Comparison of ENCODE assay signal across 8 cellular contexts in the genomic region with DNA sequence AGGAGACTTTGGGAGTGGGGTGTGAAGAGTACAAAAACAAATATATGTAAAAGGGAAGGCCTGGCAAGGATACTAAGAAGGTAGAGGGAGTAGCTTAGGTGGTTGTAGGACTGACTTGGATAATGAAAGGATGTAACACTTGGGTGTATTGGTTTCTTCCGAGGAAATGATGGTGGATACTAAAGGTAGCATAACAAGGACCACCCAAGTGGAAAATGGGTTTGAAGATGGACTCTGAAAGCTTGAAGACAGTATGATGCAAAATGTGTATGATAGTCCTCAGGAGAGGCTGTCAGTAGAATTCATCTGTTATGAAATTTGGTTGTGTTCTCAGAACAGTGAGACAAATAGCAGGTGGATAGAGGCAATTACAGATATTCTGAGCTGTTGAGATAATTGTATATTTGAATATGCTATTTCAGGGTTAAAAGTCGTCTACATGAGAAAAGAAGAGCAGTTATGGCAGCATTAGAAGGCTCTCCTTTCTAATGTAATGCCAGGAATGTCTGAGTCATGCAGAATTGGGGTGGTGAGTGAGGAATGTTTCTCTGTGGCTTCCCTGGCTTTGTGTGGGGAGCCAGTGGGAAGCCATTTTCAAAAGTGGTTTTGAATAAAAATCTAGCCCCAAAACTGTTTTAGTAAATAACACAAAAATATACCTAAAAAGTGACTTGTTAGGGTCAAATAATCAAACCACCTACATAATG.
DNase-seq lines count a peak whose midpoint lies in the region; ATAC-seq and TF ChIP-seq lines count a peak whose summit lies in the region.

No MANE protein-coding gene starts in this region.

- no peaks in the 10 kb centered on the region for H3K9me3 Mint-ChIP-seq in activated T-helper 2 cell treated with anti-CD3 and anti-CD28 coated beads, Interferon-gamma antibody, Interleukin-2, Interleukin-4, amounts not matched to agents 10 μg/mL and 5 μg/mL and 100 μg/mL, durations not matched to agents 14 hours and 24 hours and 36 hours

- no peak for TF ChIP-seq CTCF in dorsolateral prefrontal cortex (IDR thresholded peaks at IDR 0.05 in 54 of 56, conservative IDR thresholded peaks at IDR 0.05 in 2 of 56; ENCODE audit: low read depth in 1 of 56, partially characterized antibody in 56 of 56)

- DNase-seq in AG20443 (ENCODE audit: low spot score) (peak; percentile 87), dedifferentiated amniotic fluid mesenchymal stem cell (ENCODE audit: extremely low spot score) (peak; percentile 86), lung microvascular endothelial cell (ENCODE audit: low read depth in 2 of 2) (peak; percentile 16 to 63), dorsolateral prefrontal cortex (no peak)
- DNase-seq in activated T-cell treated with anti-CD3 and anti-CD28 coated beads, Interleukin-2, amount 50 U/mL, for 1 hour: no peak
- no peak for DNase-seq in activated T-helper 2 cell treated with anti-CD3 and anti-CD28 coated beads, Interferon-gamma antibody, Interleukin-2, Interleukin-4, amounts not matched to agents 10 μg/mL and 5 μg/mL and 100 μg/mL, durations not matched to agents 14 hours and 24 hours and 36 hours (ENCODE audit: low spot score)

- H3K4me3 ChIP-seq in dorsolateral prefrontal cortex: no peak overlapping the region

- H3K27ac Mint-ChIP-seq in activated T-helper 2 cell treated with anti-CD3 and anti-CD28 coated beads, Interferon-gamma antibody, Interleukin-2, Interleukin-4, amounts not matched to agents 10 μg/mL and 5 μg/mL and 100 μg/mL, durations not matched to agents 14 hours and 24 hours and 36 hours: no peak overlapping the region

- peaks cover 2% of the 10 kb centered on the region for H3K27me3 Mint-ChIP-seq in activated T-helper 2 cell treated with anti-CD3 and anti-CD28 coated beads, Interferon-gamma antibody, Interleukin-2, Interleukin-4, amounts not matched to agents 10 μg/mL and 5 μg/mL and 100 μg/mL, durations not matched to agents 14 hours and 24 hours and 36 hours (ENCODE audit: low read depth)

- H3K4me3 Mint-ChIP-seq in activated T-helper 2 cell treated with anti-CD3 and anti-CD28 coated beads, Interferon-gamma antibody, Interleukin-2, Interleukin-4, amounts not matched to agents 10 μg/mL and 5 μg/mL and 100 μg/mL, durations not matched to agents 14 hours and 24 hours and 36 hours (ENCODE audit: low read depth): no peak overlapping the region

- no peak for ATAC-seq in HG03442 (IDR thresholded peaks at IDR 0.05; ENCODE audit: unreplicated experiment)

- intact Hi-C loops in activated T-helper 2 cell treated with anti-CD3 and anti-CD28 coated beads, Interferon-gamma antibody, Interleukin-2, Interleukin-4, amounts not matched to agents 10 μg/mL and 5 μg/mL and 100 μg/mL, durations not matched to agents 14 hours and 24 hours and 36 hours (cut with micrococcal nuclease): no loop called here
- intact Hi-C loops in dorsolateral prefrontal cortex (cut with DNase I): no loop called here

- TF ChIP-seq RAD21 in Ishikawa (IDR thresholded peaks at IDR 0.05; ENCODE audit: low read depth): peak; percentile 14; the same call in 1 of the 2 replicates

- H3K27me3 ChIP-seq in dorsolateral prefrontal cortex: peaks cover 0 to 4% (median 0%) of the 10 kb centered on the region in 45 donors

- no peaks in the 10 kb centered on the region for H3K4me1 Mint-ChIP-seq in activated T-helper 2 cell treated with anti-CD3 and anti-CD28 coated beads, Interferon-gamma antibody, Interleukin-2, Interleukin-4, amounts not matched to agents 10 μg/mL and 5 μg/mL and 100 μg/mL, durations not matched to agents 14 hours and 24 hours and 36 hours (ENCODE audit: low read depth)

- TF ChIP-seq EP300 in Ishikawa (IDR thresholded peaks at IDR 0.05; ENCODE audit: borderline replicate concordance): peak; percentile 84

- H3K27ac ChIP-seq in dorsolateral prefrontal cortex: no peak overlapping the region

- no peaks in the 10 kb centered on the region for H3K36me3 Mint-ChIP-seq in activated T-helper 2 cell treated with anti-CD3 and anti-CD28 coated beads, Interferon-gamma antibody, Interleukin-2, Interleukin-4, amounts not matched to agents 10 μg/mL and 5 μg/mL and 100 μg/mL, durations not matched to agents 14 hours and 24 hours and 36 hours (ENCODE audit: low read depth)

TF ChIP-seq in Ishikawa, 13 proteins besides CTCF, POLR2A, EP300 and RAD21:
- no peak for TF ChIP-seq ZBTB7A (IDR thresholded peaks at IDR 0.05; ENCODE audit: low read depth)
- TF ChIP-seq, protein P1, sequence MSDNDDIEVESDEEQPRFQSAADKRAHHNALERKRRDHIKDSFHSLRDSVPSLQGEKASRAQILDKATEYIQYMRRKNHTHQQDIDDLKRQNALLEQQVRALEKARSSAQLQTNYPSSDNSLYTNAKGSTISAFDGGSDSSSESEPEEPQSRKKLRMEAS (IDR thresholded peaks at IDR 0.05): peak; percentile 40
- TF ChIP-seq, protein P2, sequence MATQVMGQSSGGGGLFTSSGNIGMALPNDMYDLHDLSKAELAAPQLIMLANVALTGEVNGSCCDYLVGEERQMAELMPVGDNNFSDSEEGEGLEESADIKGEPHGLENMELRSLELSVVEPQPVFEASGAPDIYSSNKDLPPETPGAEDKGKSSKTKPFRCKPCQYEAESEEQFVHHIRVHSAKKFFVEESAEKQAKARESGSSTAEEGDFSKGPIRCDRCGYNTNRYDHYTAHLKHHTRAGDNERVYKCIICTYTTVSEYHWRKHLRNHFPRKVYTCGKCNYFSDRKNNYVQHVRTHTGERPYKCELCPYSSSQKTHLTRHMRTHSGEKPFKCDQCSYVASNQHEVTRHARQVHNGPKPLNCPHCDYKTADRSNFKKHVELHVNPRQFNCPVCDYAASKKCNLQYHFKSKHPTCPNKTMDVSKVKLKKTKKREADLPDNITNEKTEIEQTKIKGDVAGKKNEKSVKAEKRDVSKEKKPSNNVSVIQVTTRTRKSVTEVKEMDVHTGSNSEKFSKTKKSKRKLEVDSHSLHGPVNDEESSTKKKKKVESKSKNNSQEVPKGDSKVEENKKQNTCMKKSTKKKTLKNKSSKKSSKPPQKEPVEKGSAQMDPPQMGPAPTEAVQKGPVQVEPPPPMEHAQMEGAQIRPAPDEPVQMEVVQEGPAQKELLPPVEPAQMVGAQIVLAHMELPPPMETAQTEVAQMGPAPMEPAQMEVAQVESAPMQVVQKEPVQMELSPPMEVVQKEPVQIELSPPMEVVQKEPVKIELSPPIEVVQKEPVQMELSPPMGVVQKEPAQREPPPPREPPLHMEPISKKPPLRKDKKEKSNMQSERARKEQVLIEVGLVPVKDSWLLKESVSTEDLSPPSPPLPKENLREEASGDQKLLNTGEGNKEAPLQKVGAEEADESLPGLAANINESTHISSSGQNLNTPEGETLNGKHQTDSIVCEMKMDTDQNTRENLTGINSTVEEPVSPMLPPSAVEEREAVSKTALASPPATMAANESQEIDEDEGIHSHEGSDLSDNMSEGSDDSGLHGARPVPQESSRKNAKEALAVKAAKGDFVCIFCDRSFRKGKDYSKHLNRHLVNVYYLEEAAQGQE (IDR thresholded peaks at IDR 0.05; ENCODE audit: low read depth): no peak
- peak; percentile 98 for TF ChIP-seq TEAD4 (IDR thresholded peaks at IDR 0.05)
- peak; percentile 83 for TF ChIP-seq TCF12 (IDR thresholded peaks at IDR 0.05; ENCODE audit: low read depth)
- peak; percentile 26; the same call in 1 of the 2 replicates for TF ChIP-seq CEBPB (IDR thresholded peaks at IDR 0.05)
- peak; percentile 81 for TF ChIP-seq NFIC (IDR thresholded peaks at IDR 0.05)
- peak; percentile 86 for TF ChIP-seq YY1 (IDR thresholded peaks at IDR 0.05; ENCODE audit: low read depth)

Comparison
In these comparisons a context has a peak if more than half of its experiments do, and no peak if none do; other contexts are left out.
1. DNase-seq: peak in AG20443 (single experiment), dedifferentiated amniotic fluid mesenchymal stem cell (single experiment) and lung microvascular endothelial cell (2 of 2); none in activated T-cell treated with anti-CD3 and anti-CD28 coated beads, Interleukin-2, amount 50 U/mL, for 1 hour (single experiment), activated T-helper 2 cell treated with anti-CD3 and anti-CD28 coated beads, Interferon-gamma antibody, Interleukin-2, Interleukin-4, amounts not matched to agents 10 μg/mL and 5 μg/mL and 100 μg/mL, durations not matched to agents 14 hours and 24 hours and 36 hours (single experiment) and dorsolateral prefrontal cortex (0 of 10).